1 cellular context compared by ENCODE assay signal in genomic region chr2:55050133-55050994, GRCh38.
A peak's percentile ranks its signal among the peaks of the same experiment; 100 is the strongest.
TF ChIP-seq lines count a peak whose summit lies in the region.

A gene with protein sequence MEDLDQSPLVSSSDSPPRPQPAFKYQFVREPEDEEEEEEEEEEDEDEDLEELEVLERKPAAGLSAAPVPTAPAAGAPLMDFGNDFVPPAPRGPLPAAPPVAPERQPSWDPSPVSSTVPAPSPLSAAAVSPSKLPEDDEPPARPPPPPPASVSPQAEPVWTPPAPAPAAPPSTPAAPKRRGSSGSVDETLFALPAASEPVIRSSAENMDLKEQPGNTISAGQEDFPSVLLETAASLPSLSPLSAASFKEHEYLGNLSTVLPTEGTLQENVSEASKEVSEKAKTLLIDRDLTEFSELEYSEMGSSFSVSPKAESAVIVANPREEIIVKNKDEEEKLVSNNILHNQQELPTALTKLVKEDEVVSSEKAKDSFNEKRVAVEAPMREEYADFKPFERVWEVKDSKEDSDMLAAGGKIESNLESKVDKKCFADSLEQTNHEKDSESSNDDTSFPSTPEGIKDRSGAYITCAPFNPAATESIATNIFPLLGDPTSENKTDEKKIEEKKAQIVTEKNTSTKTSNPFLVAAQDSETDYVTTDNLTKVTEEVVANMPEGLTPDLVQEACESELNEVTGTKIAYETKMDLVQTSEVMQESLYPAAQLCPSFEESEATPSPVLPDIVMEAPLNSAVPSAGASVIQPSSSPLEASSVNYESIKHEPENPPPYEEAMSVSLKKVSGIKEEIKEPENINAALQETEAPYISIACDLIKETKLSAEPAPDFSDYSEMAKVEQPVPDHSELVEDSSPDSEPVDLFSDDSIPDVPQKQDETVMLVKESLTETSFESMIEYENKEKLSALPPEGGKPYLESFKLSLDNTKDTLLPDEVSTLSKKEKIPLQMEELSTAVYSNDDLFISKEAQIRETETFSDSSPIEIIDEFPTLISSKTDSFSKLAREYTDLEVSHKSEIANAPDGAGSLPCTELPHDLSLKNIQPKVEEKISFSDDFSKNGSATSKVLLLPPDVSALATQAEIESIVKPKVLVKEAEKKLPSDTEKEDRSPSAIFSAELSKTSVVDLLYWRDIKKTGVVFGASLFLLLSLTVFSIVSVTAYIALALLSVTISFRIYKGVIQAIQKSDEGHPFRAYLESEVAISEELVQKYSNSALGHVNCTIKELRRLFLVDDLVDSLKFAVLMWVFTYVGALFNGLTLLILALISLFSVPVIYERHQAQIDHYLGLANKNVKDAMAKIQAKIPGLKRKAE (minus strand): TSS chr2:55050451. CDS start chr2:55050300, 151 bp downstream.

TF ChIP-seq in GM12878, 131 proteins besides CTCF, POLR2A, EP300 and RAD21 (continued from another document and continues in another):
- TF ChIP-seq E2F4 (IDR thresholded peaks at IDR 0.05; ENCODE audit: low read depth, low read length) (peak; percentile 73), KAT2A (conservative IDR thresholded peaks at IDR 0.05; ENCODE audit: control insufficient read depth, low read depth, low read length) (no peak), CBX3 (IDR thresholded peaks at IDR 0.05; ENCODE audit: borderline replicate concordance, low read depth) (no peak), TCF3 (IDR thresholded peaks at IDR 0.05; ENCODE audit: borderline replicate concordance, insufficient read depth, low read depth, low read length) (peak; percentile 79), CREB1 (IDR thresholded peaks at IDR 0.05; ENCODE audit: low read depth) (peak; percentile 89), JUND (IDR thresholded peaks at IDR 0.05; ENCODE audit: low read depth, low read length) (peak; percentile 58; the same call in 1 of the 2 replicates), ZNF622 (IDR thresholded peaks at IDR 0.05) (no peak), CREM (IDR thresholded peaks at IDR 0.05; ENCODE audit: low read depth) (peak; percentile 70), BHLHE40 (IDR thresholded peaks at IDR 0.05; ENCODE audit: borderline replicate concordance in 1 of 2, low read depth in 2 of 2, low read length in 1 of 2) (peak in 1 of 2 experiments; percentile 61; a peak in 2 of 4 replicates), NR2C2 (IDR thresholded peaks at IDR 0.05; ENCODE audit: borderline replicate concordance, control insufficient read depth, insufficient read length, low read depth) (no peak), SP1 (IDR thresholded peaks at IDR 0.05; ENCODE audit: low read depth, low read length) (peak; percentile 98), BMI1 (IDR thresholded peaks at IDR 0.05; ENCODE audit: borderline replicate concordance) (no peak), TCF12 (IDR thresholded peaks at IDR 0.05; ENCODE audit: low read depth, low read length) (peak; percentile 75; the same call in 1 of the 2 replicates), ZBED1 (IDR thresholded peaks at IDR 0.05; ENCODE audit: borderline replicate concordance) (peak; percentile 58; the same call in 1 of the 2 replicates), PRDM15 (CRISPR knock-in tag; IDR thresholded peaks at IDR 0.05) (no peak), RBBP5 (conservative IDR thresholded peaks at IDR 0.05) (no peak), NFXL1 (IDR thresholded peaks at IDR 0.05; ENCODE audit: borderline replicate concordance) (peak; percentile 94; the same call in 1 of the 2 replicates), SRF (IDR thresholded peaks at IDR 0.05; ENCODE audit: low read depth in 2 of 2, low read length in 2 of 2) (peak in 1 of 2 experiments; percentile 28; a peak in 1 of 4 replicates), CBFB (IDR thresholded peaks at IDR 0.05; ENCODE audit: low read depth) (peak; percentile 67; the same call in 1 of the 2 replicates), HDAC6 (IDR thresholded peaks at IDR 0.05; ENCODE audit: unreplicated experiment) (peak; percentile 52), SREBF2 (IDR thresholded peaks at IDR 0.05; ENCODE audit: low read length) (no peak), EZH2 (IDR thresholded peaks at IDR 0.05; ENCODE audit: borderline replicate concordance, control insufficient read depth, low read depth, low read length) (no peak), ATF7 (IDR thresholded peaks at IDR 0.05; ENCODE audit: low read depth) (peak; percentile 83), FOXK2 (IDR thresholded peaks at IDR 0.05) (no peak), RAD51 (IDR thresholded peaks at IDR 0.05) (no peak), POLR2AphosphoS2 (IDR thresholded peaks at IDR 0.05; ENCODE audit: low read depth, low read length) (peak; percentile 88), HCFC1 (IDR thresholded peaks at IDR 0.05; ENCODE audit: low read length) (no peak), CHD4 (IDR thresholded peaks at IDR 0.05) (no peak), CHD2 (IDR thresholded peaks at IDR 0.05; ENCODE audit: borderline replicate concordance, low read depth, low read length) (peak; percentile 93), MLLT1 (IDR thresholded peaks at IDR 0.05) (peak; percentile 76; the same call in 1 of the 2 replicates), RB1 (IDR thresholded peaks at IDR 0.05; ENCODE audit: borderline replicate concordance) (peak; percentile 81; the same call in 1 of the 2 replicates), NR2C1 (IDR thresholded peaks at IDR 0.05) (no peak), RCOR1 (conservative IDR thresholded peaks at IDR 0.05; ENCODE audit: low read depth, low read length) (peak; percentile 85; the same call in 1 of the 2 replicates)
- TF ChIP-seq, protein P1, sequence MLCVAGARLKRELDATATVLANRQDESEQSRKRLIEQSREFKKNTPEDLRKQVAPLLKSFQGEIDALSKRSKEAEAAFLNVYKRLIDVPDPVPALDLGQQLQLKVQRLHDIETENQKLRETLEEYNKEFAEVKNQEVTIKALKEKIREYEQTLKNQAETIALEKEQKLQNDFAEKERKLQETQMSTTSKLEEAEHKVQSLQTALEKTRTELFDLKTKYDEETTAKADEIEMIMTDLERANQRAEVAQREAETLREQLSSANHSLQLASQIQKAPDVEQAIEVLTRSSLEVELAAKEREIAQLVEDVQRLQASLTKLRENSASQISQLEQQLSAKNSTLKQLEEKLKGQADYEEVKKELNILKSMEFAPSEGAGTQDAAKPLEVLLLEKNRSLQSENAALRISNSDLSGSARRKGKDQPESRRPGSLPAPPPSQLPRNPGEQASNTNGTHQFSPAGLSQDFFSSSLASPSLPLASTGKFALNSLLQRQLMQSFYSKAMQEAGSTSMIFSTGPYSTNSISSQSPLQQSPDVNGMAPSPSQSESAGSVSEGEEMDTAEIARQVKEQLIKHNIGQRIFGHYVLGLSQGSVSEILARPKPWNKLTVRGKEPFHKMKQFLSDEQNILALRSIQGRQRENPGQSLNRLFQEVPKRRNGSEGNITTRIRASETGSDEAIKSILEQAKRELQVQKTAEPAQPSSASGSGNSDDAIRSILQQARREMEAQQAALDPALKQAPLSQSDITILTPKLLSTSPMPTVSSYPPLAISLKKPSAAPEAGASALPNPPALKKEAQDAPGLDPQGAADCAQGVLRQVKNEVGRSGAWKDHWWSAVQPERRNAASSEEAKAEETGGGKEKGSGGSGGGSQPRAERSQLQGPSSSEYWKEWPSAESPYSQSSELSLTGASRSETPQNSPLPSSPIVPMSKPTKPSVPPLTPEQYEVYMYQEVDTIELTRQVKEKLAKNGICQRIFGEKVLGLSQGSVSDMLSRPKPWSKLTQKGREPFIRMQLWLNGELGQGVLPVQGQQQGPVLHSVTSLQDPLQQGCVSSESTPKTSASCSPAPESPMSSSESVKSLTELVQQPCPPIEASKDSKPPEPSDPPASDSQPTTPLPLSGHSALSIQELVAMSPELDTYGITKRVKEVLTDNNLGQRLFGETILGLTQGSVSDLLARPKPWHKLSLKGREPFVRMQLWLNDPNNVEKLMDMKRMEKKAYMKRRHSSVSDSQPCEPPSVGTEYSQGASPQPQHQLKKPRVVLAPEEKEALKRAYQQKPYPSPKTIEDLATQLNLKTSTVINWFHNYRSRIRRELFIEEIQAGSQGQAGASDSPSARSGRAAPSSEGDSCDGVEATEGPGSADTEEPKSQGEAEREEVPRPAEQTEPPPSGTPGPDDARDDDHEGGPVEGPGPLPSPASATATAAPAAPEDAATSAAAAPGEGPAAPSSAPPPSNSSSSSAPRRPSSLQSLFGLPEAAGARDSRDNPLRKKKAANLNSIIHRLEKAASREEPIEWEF (IDR thresholded peaks at IDR 0.05; ENCODE audit: insufficient replicate concordance, low read depth, low read length): no peak
- TF ChIP-seq, protein P2, sequence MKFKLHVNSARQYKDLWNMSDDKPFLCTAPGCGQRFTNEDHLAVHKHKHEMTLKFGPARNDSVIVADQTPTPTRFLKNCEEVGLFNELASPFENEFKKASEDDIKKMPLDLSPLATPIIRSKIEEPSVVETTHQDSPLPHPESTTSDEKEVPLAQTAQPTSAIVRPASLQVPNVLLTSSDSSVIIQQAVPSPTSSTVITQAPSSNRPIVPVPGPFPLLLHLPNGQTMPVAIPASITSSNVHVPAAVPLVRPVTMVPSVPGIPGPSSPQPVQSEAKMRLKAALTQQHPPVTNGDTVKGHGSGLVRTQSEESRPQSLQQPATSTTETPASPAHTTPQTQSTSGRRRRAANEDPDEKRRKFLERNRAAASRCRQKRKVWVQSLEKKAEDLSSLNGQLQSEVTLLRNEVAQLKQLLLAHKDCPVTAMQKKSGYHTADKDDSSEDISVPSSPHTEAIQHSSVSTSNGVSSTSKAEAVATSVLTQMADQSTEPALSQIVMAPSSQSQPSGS (IDR thresholded peaks at IDR 0.05; ENCODE audit: low read length): no peak
- TF ChIP-seq, protein P3, sequence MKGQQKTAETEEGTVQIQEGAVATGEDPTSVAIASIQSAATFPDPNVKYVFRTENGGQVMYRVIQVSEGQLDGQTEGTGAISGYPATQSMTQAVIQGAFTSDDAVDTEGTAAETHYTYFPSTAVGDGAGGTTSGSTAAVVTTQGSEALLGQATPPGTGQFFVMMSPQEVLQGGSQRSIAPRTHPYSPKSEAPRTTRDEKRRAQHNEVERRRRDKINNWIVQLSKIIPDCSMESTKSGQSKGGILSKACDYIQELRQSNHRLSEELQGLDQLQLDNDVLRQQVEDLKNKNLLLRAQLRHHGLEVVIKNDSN (IDR thresholded peaks at IDR 0.05; ENCODE audit: borderline replicate concordance, extremely low read length, insufficient read depth, low read depth, low read length): no peak
- TF ChIP-seq, protein P4, sequence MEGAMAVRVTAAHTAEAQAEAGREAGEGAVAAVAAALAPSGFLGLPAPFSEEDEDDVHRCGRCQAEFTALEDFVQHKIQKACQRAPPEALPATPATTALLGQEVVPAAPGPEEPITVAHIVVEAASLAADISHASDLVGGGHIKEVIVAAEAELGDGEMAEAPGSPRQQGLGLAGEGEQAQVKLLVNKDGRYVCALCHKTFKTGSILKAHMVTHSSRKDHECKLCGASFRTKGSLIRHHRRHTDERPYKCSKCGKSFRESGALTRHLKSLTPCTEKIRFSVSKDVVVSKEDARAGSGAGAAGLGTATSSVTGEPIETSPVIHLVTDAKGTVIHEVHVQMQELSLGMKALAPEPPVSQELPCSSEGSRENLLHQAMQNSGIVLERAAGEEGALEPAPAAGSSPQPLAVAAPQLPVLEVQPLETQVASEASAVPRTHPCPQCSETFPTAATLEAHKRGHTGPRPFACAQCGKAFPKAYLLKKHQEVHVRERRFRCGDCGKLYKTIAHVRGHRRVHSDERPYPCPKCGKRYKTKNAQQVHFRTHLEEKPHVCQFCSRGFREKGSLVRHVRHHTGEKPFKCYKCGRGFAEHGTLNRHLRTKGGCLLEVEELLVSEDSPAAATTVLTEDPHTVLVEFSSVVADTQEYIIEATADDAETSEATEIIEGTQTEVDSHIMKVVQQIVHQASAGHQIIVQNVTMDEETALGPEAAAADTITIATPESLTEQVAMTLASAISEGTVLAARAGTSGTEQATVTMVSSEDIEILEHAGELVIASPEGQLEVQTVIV (IDR thresholded peaks at IDR 0.05; ENCODE audit: borderline replicate concordance, partially characterized antibody): peak; percentile 77
- TF ChIP-seq, protein P5, sequence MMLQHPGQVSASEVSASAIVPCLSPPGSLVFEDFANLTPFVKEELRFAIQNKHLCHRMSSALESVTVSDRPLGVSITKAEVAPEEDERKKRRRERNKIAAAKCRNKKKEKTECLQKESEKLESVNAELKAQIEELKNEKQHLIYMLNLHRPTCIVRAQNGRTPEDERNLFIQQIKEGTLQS (IDR thresholded peaks at IDR 0.05; ENCODE audit: borderline replicate concordance, extremely low read depth, low read depth, low read length): no peak
